24 cellular contexts compared by ENCODE assay signal in genomic region chr16:16148755-16149154, GRCh38.
DNase-seq lines count a peak whose midpoint lies in the region; ATAC-seq, FAIRE-seq and TF ChIP-seq lines count a peak whose summit lies in the region.
"Had no signal": no experiment of that assay in that cellular context is flagged by ENCODE, and none has a peak within 500 bp of the region (broad histone marks: within the 10 kb centered on the region; RNA-seq: fewer than 3 reads in every experiment).

No MANE protein-coding gene starts in this region.

- H3K9ac ChIP-seq in kidney (ENCODE audit: low read length in 2 of 2) (no peak overlapping the region), rectal smooth muscle tissue (ENCODE audit: low read length) (no peak overlapping the region)
- H3K9ac ChIP-seq: GM23248 had no signal

- ATAC-seq in GM21381 (IDR thresholded peaks at IDR 0.05; ENCODE audit: unreplicated experiment), result no peak
- ATAC-seq: activated T-cell treated with anti-CD3 and anti-CD28 coated beads, Interleukin-2, amount 50 U/mL, for 4 hours had no signal

- H3K36me3 ChIP-seq in kidney (ENCODE audit: control insufficient read depth in 1 of 2, insufficient read depth in 2 of 2, low read length in 2 of 2), result peaks cover 0 to 7% of the 10 kb centered on the region in 2 donors
- H3K36me3 ChIP-seq in rectal smooth muscle tissue (ENCODE audit: control insufficient read depth, insufficient read depth, low read length), result no peaks in the 10 kb centered on the region
- H3K36me3 ChIP-seq: SJCRH30 had no signal

- no peak overlapping the region for H3K4me3 ChIP-seq in kidney (ENCODE audit: low read length in 2 of 2)
- no peak overlapping the region for H3K4me3 ChIP-seq in rectal smooth muscle tissue (ENCODE audit: low read length)
- H3K4me3 ChIP-seq: GM23248, SJCRH30 had no signal

- DNase-seq in ELF-1 (ENCODE audit: low read depth, low spot score) (peak; percentile 18), RCC 7860 (ENCODE audit: low spot score) (peak; percentile 14), kidney (peak; percentile 59), AG08395 (ENCODE audit: low spot score) (no peak), MV-4-11 (lab: John Stamatoyannopoulos, UW) (no peak)
- DNase-seq: activated CD4-positive, alpha-beta T cell treated with anti-CD3 and anti-CD28 coated beads for 4 hours; activated naive CD4-positive, alpha-beta T cell; activated T-cell treated with anti-CD3 and anti-CD28 coated beads, Interleukin-2, amount 50 U/mL, for 4 hours; CD4-positive, CD25-positive, alpha-beta regulatory T cell; DMS 273 treated with DMSO at 0.1 percent for 48 hours; effector CD8-positive, alpha-beta T cell; GM23248; KG1; NCI-H1694 treated with DMSO at 0.1 percent for 48 hours; NCI-H2171 treated with DMSO at 0.1 percent for 48 hours; NCI-H526; nucleus accumbens; SJCRH30; stimulated activated CD4-positive, alpha-beta T cell treated with anti-CD3 and anti-CD28 coated beads, Interleukin-4, amount 100 ng/mL, for 24 hours; stimulated activated naive CD4-positive, alpha-beta T cell had no signal

- H3K4me1 ChIP-seq in kidney (ENCODE audit: control insufficient read depth in 1 of 2, insufficient read depth in 1 of 2, low read depth in 1 of 2, low read length in 2 of 2) (peaks cover 19 to 30% of the 10 kb centered on the region in 2 donors), rectal smooth muscle tissue (ENCODE audit: control insufficient read depth, insufficient read depth, low read length) (peaks cover 24% of the 10 kb centered on the region)
- H3K4me1 ChIP-seq: SJCRH30 had no signal

- TF ChIP-seq CTCF in kidney (IDR thresholded peaks at IDR 0.05; ENCODE audit: borderline replicate concordance, extremely low read depth, insufficient read depth), result no peak

- no peak for FAIRE-seq in RCC 7860 (lab: Jason Lieb, UNC)
- FAIRE-seq in kidney (lab: Jason Lieb, UNC), result no peak
- FAIRE-seq: colon, islet of Langerhans had no signal

- intact Hi-C loops in kidney (cut with DNase I), result no loop called here

- no peak overlapping the region for H3K27ac ChIP-seq in kidney (ENCODE audit: low read depth in 2 of 2, low read length in 2 of 2)
- H3K27ac ChIP-seq in rectal smooth muscle tissue (ENCODE audit: low read depth, low read length), result peak overlapping the region; percentile 92
- H3K27ac ChIP-seq: GM23248, SJCRH30 had no signal

- no peaks in the 10 kb centered on the region for H3K9me3 ChIP-seq in kidney (ENCODE audit: control insufficient read depth in 1 of 2, low read length in 2 of 2)
- H3K9me3 ChIP-seq: SJCRH30 had no signal

- no peaks in the 10 kb centered on the region for H3K27me3 ChIP-seq in rectal smooth muscle tissue (ENCODE audit: control insufficient read depth, insufficient read depth, low read length)
- H3K27me3 ChIP-seq: SJCRH30 had no signal

Comparison
In these comparisons a context has a peak if more than half of its experiments do, and no peak if none do; other contexts are left out.
1. DNase-seq: peak in ELF-1 (single experiment), RCC 7860 (single experiment) and kidney (single experiment); none in AG08395 (single experiment) and MV-4-11 (single experiment).